ENCODE assay signal across 9 cellular contexts in the genomic region with DNA sequence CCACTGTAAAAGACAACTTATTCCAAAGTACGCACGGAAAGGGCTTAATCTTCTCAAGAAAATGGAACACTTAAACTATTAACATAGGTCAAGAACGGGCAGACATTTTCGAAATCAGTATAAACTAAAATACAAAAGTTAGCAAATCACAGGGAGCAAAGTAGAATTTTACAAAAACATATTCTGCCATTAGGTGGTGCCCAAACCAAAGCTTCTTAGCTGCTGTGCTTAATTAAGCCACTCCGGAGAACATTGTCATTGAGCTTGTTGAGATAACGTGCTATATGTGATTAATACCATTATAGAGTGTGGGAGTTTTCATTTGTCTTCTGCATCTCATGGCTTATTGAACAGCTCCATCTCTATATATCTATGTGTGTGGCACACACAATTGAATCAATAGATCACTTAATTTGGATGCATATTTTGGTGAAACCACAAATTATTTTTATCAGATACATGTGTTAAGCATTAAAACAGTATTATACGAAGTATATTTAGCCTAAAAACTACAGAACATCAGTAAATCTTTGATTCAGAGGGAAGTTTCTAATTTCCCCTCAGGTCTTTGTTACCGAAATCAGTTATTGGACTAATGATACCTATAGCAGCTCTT. TPM values are rescaled to one million over a fixed set of nuclear protein-coding genes. Genes with fewer than 3 reads are reported as not detected.
DNase-seq lines count a peak whose midpoint lies in the region; ATAC-seq and TF ChIP-seq lines count a peak whose summit lies in the region.
"Had no signal": no experiment of that assay in that cellular context is flagged by ENCODE, and none has a peak within 500 bp of the region (broad histone marks: within the 10 kb centered on the region; RNA-seq: fewer than 3 reads in every experiment).

No MANE protein-coding gene starts in this region.

- no peak for DNase-seq in BJ (ENCODE audit: low read depth)
- peak; percentile 49 for DNase-seq in PC-3
- no peak for DNase-seq in osteoblast (ENCODE audit: insufficient read length, low spot score, missing footprints)
- DNase-seq in stimulated activated CD4-positive, alpha-beta T cell treated with anti-CD3 and anti-CD28 coated beads, Interleukin-12 subunit alpha, Interleukin-12 subunit beta, amount 100 ng/mL, for 4 hours: no peak

- H2AFZ ChIP-seq in PC-3 (ENCODE audit: low read length): no peak overlapping the region
- no peak overlapping the region for H2AFZ ChIP-seq in osteoblast (ENCODE audit: low read length)

- H3K36me3 ChIP-seq in BJ (ENCODE audit: control insufficient read depth, insufficient read depth, low read length) (no peaks in the 10 kb centered on the region), PC-3 (ENCODE audit: low read depth, low read length) (no peaks in the 10 kb centered on the region; the same call in 1 of the 2 replicates), osteoblast (ENCODE audit: insufficient read depth, low read length) (peaks cover 18% of the 10 kb centered on the region)

- H3K79me2 ChIP-seq in PC-3 (ENCODE audit: low read length): no peaks in the 10 kb centered on the region
- H3K79me2 ChIP-seq in osteoblast (ENCODE audit: insufficient read depth, low read length): no peaks in the 10 kb centered on the region

- no peaks in the 10 kb centered on the region for H3K9me3 ChIP-seq in PC-3 (ENCODE audit: low read length)
- H3K9me3 ChIP-seq in osteoblast (ENCODE audit: low read depth, low read length): no peaks in the 10 kb centered on the region

- intact Hi-C loops in PC-3 (cut with micrococcal nuclease): loop anchor here (1.0 to 5.0 kb wide), 3 partner anchors 31 to 701 kb away; no protein-coding TSS in a partner anchor

- 0 out of 2 replicates have a peak, but pooled peaks cover 6% of the 10 kb centered on the region for H3K4me1 ChIP-seq in PC-3 (ENCODE audit: insufficient read depth, low read length)
- no peaks in the 10 kb centered on the region for H3K4me1 ChIP-seq in osteoblast (ENCODE audit: insufficient read depth, low read length)

- H3K9me2 ChIP-seq in PC-3 (replicated peaks; ENCODE audit: low read length): no peaks in the 10 kb centered on the region

- H3K4me2 ChIP-seq in PC-3 (ENCODE audit: low read length) (no peak overlapping the region), osteoblast (ENCODE audit: insufficient read depth, low read length) (no peak overlapping the region)

- POLR2A ChIA-PET in BJ (lab: Charles Lee) (interaction anchor here (0.6 kb wide), 1 partner anchor 13 kb away, joined by 4 read pairs; no protein-coding TSS in a partner anchor), PC-3 (lab: Charles Lee; ENCODE audit: unreplicated experiment) (interaction anchor here (0.5 kb wide), 1 partner anchor 752 kb away, joined by 4 read pairs; no protein-coding TSS in a partner anchor)

- TF ChIP-seq CTCF in BJ (IDR thresholded peaks at IDR 0.05; ENCODE audit: insufficient read depth, low read depth, low read length) (peak; percentile 55), PC-3 (conservative IDR thresholded peaks at IDR 0.05; ENCODE audit: low read depth, low read length) (peak; percentile 64), osteoblast (IDR thresholded peaks at IDR 0.05; ENCODE audit: extremely low read depth, low read depth, low read length) (peak; percentile 43)

- ATAC-seq in GM21447 (IDR thresholded peaks at IDR 0.05; ENCODE audit: unreplicated experiment) (peak; percentile 61), PC-3 (no peak), esophagus mucosa (peak; percentile 52), HG02763 (IDR thresholded peaks at IDR 0.05; ENCODE audit: unreplicated experiment) (no peak), HG03135 (IDR thresholded peaks at IDR 0.05; ENCODE audit: unreplicated experiment) (no peak)

- H3K4me3 ChIP-seq in BJ (ENCODE audit: low read depth, low read length): no peak overlapping the region
- no peak overlapping the region for H3K4me3 ChIP-seq in PC-3 (ENCODE audit: low read length)
- H3K4me3 ChIP-seq in osteoblast (ENCODE audit: insufficient read depth, low read length): no peak overlapping the region

- H3K27me3 ChIP-seq in BJ (ENCODE audit: control insufficient read depth, insufficient read depth, low read length): no peaks in the 10 kb centered on the region
- H3K27me3 ChIP-seq in PC-3 (ENCODE audit: low read length): no peaks in the 10 kb centered on the region
- H3K27me3 ChIP-seq in osteoblast (ENCODE audit: insufficient read depth, low read length): no peaks in the 10 kb centered on the region

- no peaks in the 10 kb centered on the region for H3F3A ChIP-seq in PC-3 (ENCODE audit: low read length, unreplicated experiment)

- no peak overlapping the region for H3K9ac ChIP-seq in PC-3 (ENCODE audit: low read length)

- CTCF ChIA-PET in BJ (lab: Yijun Ruan, JAX) (interaction anchor here (0.7 to 5.2 kb wide), 13 partner anchors 20 to 733 kb away, joined by 3 to 34 read pairs (median 4); a partner anchor contains a TSS), PC-3 (lab: Charles Lee) (interaction anchor here (0.5 to 2.0 kb wide), 4 partner anchors 30 to 735 kb away, joined by 3 to 17 read pairs (median 3); no protein-coding TSS in a partner anchor)

- BruUV-seq in PC-3 (replicated peaks; lab: Mats Ljungman, UMichigan): no TSS peak

- H3K27ac ChIP-seq in PC-3 (ENCODE audit: low read length) (no peak overlapping the region), osteoblast (ENCODE audit: low read depth, low read length) (no peak overlapping the region)

- H4K20me1 ChIP-seq in PC-3 (ENCODE audit: low read length) (no peaks in the 10 kb centered on the region), osteoblast (ENCODE audit: insufficient read depth, low read length) (no peaks in the 10 kb centered on the region)

RNA-seq across cellular contexts. Expression of a gene that starts 23.4 kb away (rescaled TPM):
- polyA plus RNA-seq in BJ (2011; rRNA removed): 8.8 and 20.8 TPM in 2 replicates
- 1.8 and 2.8 TPM in 2 replicates for polyA minus RNA-seq in BJ (2011; rRNA and poly(A)+ RNA removed)
- total RNA-seq in PC-3 (2014; rRNA removed) (8.9 and 9.5 TPM in 2 replicates), esophagus mucosa (24.0 TPM), osteoblast (36.9 and 37.1 TPM in 2 replicates)

RNA-seq across cellular contexts. Expression of a gene that starts 43.8 kb away (rescaled TPM):
- polyA plus RNA-seq in BJ (2011; rRNA removed): 0.04 TPM in 1 of 2 replicates, not detected in the other
- polyA minus RNA-seq in BJ (2011; rRNA and poly(A)+ RNA removed): not detected in 2 replicates
- total RNA-seq in PC-3 (2014; rRNA removed): not detected in 2 replicates
- 0.08 TPM for total RNA-seq in esophagus mucosa
- not detected in 2 replicates for total RNA-seq in osteoblast
- total RNA-seq: subcutaneous adipose tissue had no signal

Comparison
In these comparisons a context has a peak if more than half of its experiments do, and no peak if none do; other contexts are left out.
1. ATAC-seq: peak in GM21447 (single experiment) and esophagus mucosa (single experiment); none in PC-3 (single experiment), HG02763 (single experiment) and HG03135 (single experiment).
2. Peak in every context shown above with its lines, with median percentiles within 50 percentile points of each other: CTCF ChIP-seq.